In the genomic region with DNA sequence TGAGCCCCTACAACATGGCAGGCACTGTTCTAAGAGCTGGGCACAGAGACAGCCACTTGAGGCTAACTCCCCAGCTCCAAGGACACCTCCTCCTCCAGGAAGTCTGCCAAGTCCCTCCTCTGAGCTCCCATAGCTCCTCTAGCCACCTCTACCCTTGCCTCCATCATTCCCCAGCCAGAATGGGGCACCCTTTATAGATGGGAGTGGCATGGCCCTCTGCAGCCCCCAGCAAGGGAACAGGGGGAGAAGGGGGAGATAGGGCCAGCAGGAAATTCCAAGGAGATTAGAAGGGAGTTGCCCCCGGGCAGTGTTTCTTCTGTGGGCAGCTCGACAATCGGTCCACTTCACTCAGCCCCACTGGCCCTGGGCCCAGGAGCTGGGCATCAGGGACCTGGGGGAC, we compare ENCODE assay signal across 12 cellular contexts. TPM values are rescaled to one million over a fixed set of nuclear protein-coding genes. Genes with fewer than 3 reads are reported as not detected.
DNase-seq lines count a peak whose midpoint lies in the region; ATAC-seq and TF ChIP-seq lines count a peak whose summit lies in the region.
"Had no signal": no experiment of that assay in that cellular context is flagged by ENCODE, and none has a peak within 500 bp of the region (broad histone marks: within the 10 kb centered on the region; RNA-seq: fewer than 3 reads in every experiment).

No MANE protein-coding gene starts in this region.

- H3K36me3 ChIP-seq in vagina: no peaks in the 10 kb centered on the region

- H3K36me3 Mint-ChIP-seq in activated naive CD8-positive, alpha-beta T cell treated with anti-CD3 and anti-CD28 coated beads, Interleukin-2, amount 10 ng/mL, durations not matched to agents 7 days and 5 days: no peaks in the 10 kb centered on the region
- H3K36me3 Mint-ChIP-seq in activated naive CD8-positive, alpha-beta T cell treated with anti-CD3 and anti-CD28 coated beads, Interleukin-2, amount 50 U/mL, for 24 hours (ENCODE audit: low read depth): no peaks in the 10 kb centered on the region
- H3K36me3 Mint-ChIP-seq in naive B cell: no peaks in the 10 kb centered on the region
- H3K36me3 Mint-ChIP-seq: CD4-positive, alpha-beta memory T cell had no signal

- H3K9me3 Mint-ChIP-seq in activated naive CD8-positive, alpha-beta T cell treated with anti-CD3 and anti-CD28 coated beads, Interleukin-2, amount 10 ng/mL, durations not matched to agents 7 days and 5 days: no peaks in the 10 kb centered on the region
- H3K9me3 Mint-ChIP-seq in activated naive CD8-positive, alpha-beta T cell treated with anti-CD3 and anti-CD28 coated beads, Interleukin-2, amount 50 U/mL, for 24 hours: no peaks in the 10 kb centered on the region
- H3K9me3 Mint-ChIP-seq in naive B cell: no peaks in the 10 kb centered on the region

- H3K9me3 ChIP-seq in vagina: no peaks in the 10 kb centered on the region

- no peak overlapping the region for H3K4me3 ChIP-seq in vagina

- POLR2A ChIA-PET in activated naive CD8-positive, alpha-beta T cell treated with anti-CD3 and anti-CD28 coated beads, Interleukin-2, amount 10 ng/mL, durations not matched to agents 7 days and 5 days (lab: Charles Lee): interaction anchor here (0.6 to 3.6 kb wide), 6 partner anchors 10 to 83 kb away, joined by 3 to 33 read pairs (median 6); no protein-coding TSS in a partner anchor

- H3K4me1 Mint-ChIP-seq in activated naive CD8-positive, alpha-beta T cell treated with anti-CD3 and anti-CD28 coated beads, Interleukin-2, amount 10 ng/mL, durations not matched to agents 7 days and 5 days: peaks cover 14% of the 10 kb centered on the region
- peaks cover 13% of the 10 kb centered on the region for H3K4me1 Mint-ChIP-seq in activated naive CD8-positive, alpha-beta T cell treated with anti-CD3 and anti-CD28 coated beads, Interleukin-2, amount 50 U/mL, for 24 hours
- H3K4me1 Mint-ChIP-seq in naive B cell: peaks cover 63 to 78% (median 76%) of the 10 kb centered on the region in 3 donors

- peak overlapping the region; percentile 30 for H3K4me3 Mint-ChIP-seq in activated naive CD8-positive, alpha-beta T cell treated with anti-CD3 and anti-CD28 coated beads, Interleukin-2, amount 10 ng/mL, durations not matched to agents 7 days and 5 days
- H3K4me3 Mint-ChIP-seq in activated naive CD8-positive, alpha-beta T cell treated with anti-CD3 and anti-CD28 coated beads, Interleukin-2, amount 50 U/mL, for 24 hours: no peak overlapping the region
- peak overlapping the region in 1 of 8 donors; percentile 41 for H3K4me3 Mint-ChIP-seq in naive B cell
- H3K4me3 Mint-ChIP-seq: nephron had no signal

- TF ChIP-seq CTCF in vagina (IDR thresholded peaks at IDR 0.05): no peak

- H3K27me3 ChIP-seq in vagina: no peaks in the 10 kb centered on the region

- H3K4me1 ChIP-seq in vagina: peaks cover 94% of the 10 kb centered on the region

- H3K27ac Mint-ChIP-seq in activated naive CD8-positive, alpha-beta T cell treated with anti-CD3 and anti-CD28 coated beads, Interleukin-2, amount 10 ng/mL, durations not matched to agents 7 days and 5 days: peak overlapping the region; percentile 82
- no peak overlapping the region for H3K27ac Mint-ChIP-seq in activated naive CD8-positive, alpha-beta T cell treated with anti-CD3 and anti-CD28 coated beads, Interleukin-2, amount 50 U/mL, for 24 hours
- peak overlapping the region in 4 of 6 donors; percentile 9 to 85 (median 66) for H3K27ac Mint-ChIP-seq in naive B cell

- DNase-seq in activated naive CD8-positive, alpha-beta T cell treated with anti-CD3 and anti-CD28 coated beads, Interleukin-2, amount 10 ng/mL, durations not matched to agents 7 days and 5 days: no peak
- no peak for DNase-seq in activated naive CD8-positive, alpha-beta T cell treated with anti-CD3 and anti-CD28 coated beads, Interleukin-2, amount 50 U/mL, for 24 hours
- peak; percentile 38 for DNase-seq in dedifferentiated amniotic fluid mesenchymal stem cell (ENCODE audit: extremely low spot score)
- DNase-seq in naive B cell: no peak
- no peak for DNase-seq in vagina (ENCODE audit: extremely low spot score in 2 of 2)
- no peak for DNase-seq in pons (ENCODE audit: low spot score)
- DNase-seq in NCI-H510A treated with DMSO at 0.1 percent for 48 hours (lab: John Stamatoyannopoulos, UW): no peak
- DNase-seq: NCI-H146 had no signal

- no peak for TF ChIP-seq POLR2A in vagina (IDR thresholded peaks at IDR 0.05)

- no peak for ATAC-seq in activated naive CD8-positive, alpha-beta T cell treated with anti-CD3 and anti-CD28 coated beads, Interleukin-2, amount 10 ng/mL, durations not matched to agents 7 days and 5 days (ENCODE audit: low read depth)
- no peak for ATAC-seq in activated naive CD8-positive, alpha-beta T cell treated with anti-CD3 and anti-CD28 coated beads, Interleukin-2, amount 50 U/mL, for 24 hours
- no peak for ATAC-seq in naive B cell (ENCODE audit: low read depth in 2 of 2)
- no peak for ATAC-seq in GM21529 (IDR thresholded peaks at IDR 0.05; ENCODE audit: unreplicated experiment)

- intact Hi-C loops in vagina (cut with DNase I): no loop called here

- peaks cover 1% of the 10 kb centered on the region for H3K27me3 Mint-ChIP-seq in activated naive CD8-positive, alpha-beta T cell treated with anti-CD3 and anti-CD28 coated beads, Interleukin-2, amount 10 ng/mL, durations not matched to agents 7 days and 5 days
- no peaks in the 10 kb centered on the region for H3K27me3 Mint-ChIP-seq in activated naive CD8-positive, alpha-beta T cell treated with anti-CD3 and anti-CD28 coated beads, Interleukin-2, amount 50 U/mL, for 24 hours
- no peaks in the 10 kb centered on the region for H3K27me3 Mint-ChIP-seq in naive B cell

- peak overlapping the region; percentile 79 for H3K27ac ChIP-seq in vagina

RNA-seq across cellular contexts. Expression of gene TLDC2, which starts 19.7 kb away (rescaled TPM):
- not detected for total RNA-seq in activated naive CD8-positive, alpha-beta T cell treated with anti-CD3 and anti-CD28 coated beads, Interleukin-2, amount 10 ng/mL, durations not matched to agents 7 days and 5 days
- polyA plus RNA-seq in naive B cell (ENCODE audit: low read depth in 6 of 6): under 1 TPM in 1 of 6 donors, not detected in 5; 0.27 TPM
- total RNA-seq in vagina: 3.9 TPM
- total RNA-seq: activated T-helper 2 cell treated with anti-CD3 and anti-CD28 coated beads, Interferon-gamma antibody, Interleukin-2, Interleukin-4, amounts not matched to agents 10 μg/mL and 5 μg/mL and 100 μg/mL, durations not matched to agents 14 hours and 24 hours and 36 hours; CD4-positive, alpha-beta memory T cell had no signal
